In genomic region chr12:20628999-20629398, GRCh38 we compare ENCODE assay signal across 26 cellular contexts.
A peak's percentile ranks its signal among the peaks of the same experiment; 100 is the strongest.
DNase-seq lines count a peak whose midpoint lies in the region; ATAC-seq and TF ChIP-seq lines count a peak whose summit lies in the region.
"Had no signal": no experiment of that assay in that cellular context is flagged by ENCODE, and none has a peak within 500 bp of the region (broad histone marks: within the 10 kb centered on the region; RNA-seq: fewer than 3 reads in every experiment).

No MANE protein-coding gene starts in this region.

- H3K36me3 ChIP-seq in GM23338 (ENCODE audit: insufficient read depth) (no peaks in the 10 kb centered on the region), ascending aorta (peaks cover 0 to under 1% of the 10 kb centered on the region in 2 donors), iPS-20b (ENCODE audit: insufficient read depth, low read depth, low read length) (no peaks in the 10 kb centered on the region), sigmoid colon (peaks cover 0 to 3% (median 0%) of the 10 kb centered on the region in 4 donors)
- H3K36me3 ChIP-seq: SJCRH30, spleen, suprapubic skin had no signal

- no peak overlapping the region for H3K4me3 ChIP-seq in GM23338
- H3K4me3 ChIP-seq in ascending aorta: peak overlapping the region in 1 of 2 donors; percentile 35
- no peak overlapping the region for H3K4me3 ChIP-seq in iPS-20b (ENCODE audit: low read length)
- no peak overlapping the region for H3K4me3 ChIP-seq in sigmoid colon
- H3K4me3 ChIP-seq: SJCRH30, spleen, suprapubic skin had no signal

- no peak overlapping the region; the same call in 1 of the 2 replicates for H3K27ac Mint-ChIP-seq in GM23338
- H3K27ac Mint-ChIP-seq: activated naive CD4-positive, alpha-beta T cell treated with anti-CD3 and anti-CD28 coated beads, Interleukin-2, amount 50 U/mL, for 72 hours; activated T-helper 17 cell treated with anti-CD3 and anti-CD28 coated beads, Interleukin-2, amount 50 U/mL, for 72 hours; CD4-positive, CD25-positive, alpha-beta regulatory T cell; stimulated activated effector memory CD8-positive, alpha-beta T cell treated with anti-CD3 and anti-CD28 coated beads, Interleukin-12 subunit alpha, Interleukin-12 subunit beta, amount 100 ng/mL, for 72 hours; T-cell had no signal

- H3F3A ChIP-seq in GM23338 (replicated peaks; ENCODE audit: low read depth): no peaks in the 10 kb centered on the region

- no peaks in the 10 kb centered on the region for H3K9me3 Mint-ChIP-seq in GM23338
- H3K9me3 Mint-ChIP-seq: activated T-helper 17 cell treated with anti-CD3 and anti-CD28 coated beads, Interleukin-2, amount 50 U/mL, for 72 hours; central memory CD8-positive, alpha-beta T cell; stimulated activated effector memory CD8-positive, alpha-beta T cell treated with anti-CD3 and anti-CD28 coated beads, Interleukin-12 subunit alpha, Interleukin-12 subunit beta, amount 100 ng/mL, for 72 hours; T-cell had no signal

- no peak for ATAC-seq in GM23338
- ATAC-seq in HG02885 (IDR thresholded peaks at IDR 0.05; ENCODE audit: poor library complexity, unreplicated experiment): no peak
- ATAC-seq: activated naive CD4-positive, alpha-beta T cell treated with anti-CD3 and anti-CD28 coated beads, Interleukin-2, amount 50 U/mL, for 72 hours; activated T-helper 17 cell treated with anti-CD3 and anti-CD28 coated beads, Interleukin-2, amount 50 U/mL, for 72 hours; Panc1; stimulated activated effector memory CD8-positive, alpha-beta T cell treated with anti-CD3 and anti-CD28 coated beads, Interleukin-12 subunit alpha, Interleukin-12 subunit beta, amount 100 ng/mL, for 72 hours; T-cell had no signal

- H3K36me3 Mint-ChIP-seq in GM23338 (ENCODE audit: low read depth): no peaks in the 10 kb centered on the region
- H3K36me3 Mint-ChIP-seq: activated naive CD4-positive, alpha-beta T cell treated with anti-CD3 and anti-CD28 coated beads, Interleukin-2, amount 50 U/mL, for 72 hours; CD4-positive, CD25-positive, alpha-beta regulatory T cell; stimulated activated effector memory CD8-positive, alpha-beta T cell treated with anti-CD3 and anti-CD28 coated beads, Interleukin-12 subunit alpha, Interleukin-12 subunit beta, amount 100 ng/mL, for 72 hours; T-cell had no signal

- H3K27me3 ChIP-seq in GM23338 (ENCODE audit: insufficient read depth) (no peaks in the 10 kb centered on the region), ascending aorta (no peaks in the 10 kb centered on the region), iPS-20b (ENCODE audit: insufficient read depth, low read length) (no peaks in the 10 kb centered on the region), sigmoid colon (no peaks in the 10 kb centered on the region)
- H3K27me3 ChIP-seq: SJCRH30, spleen, suprapubic skin had no signal

- H3K9me2 ChIP-seq in GM23338 (ENCODE audit: insufficient read depth): no peaks in the 10 kb centered on the region

- peaks cover 30% of the 10 kb centered on the region for H3K4me1 Mint-ChIP-seq in GM23338
- H3K4me1 Mint-ChIP-seq: activated T-helper 17 cell treated with anti-CD3 and anti-CD28 coated beads, Interleukin-2, amount 50 U/mL, for 72 hours; CD4-positive, CD25-positive, alpha-beta regulatory T cell; central memory CD8-positive, alpha-beta T cell; stimulated activated effector memory CD8-positive, alpha-beta T cell treated with anti-CD3 and anti-CD28 coated beads, Interleukin-12 subunit alpha, Interleukin-12 subunit beta, amount 100 ng/mL, for 72 hours; T-cell had no signal

- H3K4me1 ChIP-seq in GM23338 (ENCODE audit: insufficient read depth) (peaks cover 31% of the 10 kb centered on the region), ascending aorta (peaks cover 0 to 34% of the 10 kb centered on the region in 2 donors), iPS-20b (ENCODE audit: insufficient read depth, low read length) (peaks cover 24% of the 10 kb centered on the region; the same call in 1 of the 2 replicates), sigmoid colon (peaks cover 0 to 46% (median 33%) of the 10 kb centered on the region in 4 donors)
- H3K4me1 ChIP-seq: spleen had no signal

- TF ChIP-seq CTCF in GM23338 (conservative IDR thresholded peaks at IDR 0.05; ENCODE audit: low read depth in 2 of 2): no peak
- no peak for TF ChIP-seq CTCF in ascending aorta (IDR thresholded peaks at IDR 0.05)
- TF ChIP-seq CTCF in sigmoid colon (IDR thresholded peaks at IDR 0.05): no peak

- DNase-seq in GM23338 (ENCODE audit: low spot score): no peak
- no peak for DNase-seq in ascending aorta (ENCODE audit: low spot score in 2 of 2)
- no peak for DNase-seq in sigmoid colon
- DNase-seq in activated gamma-delta T cell (lab: John Stamatoyannopoulos, UW): no peak
- no peak for DNase-seq in HT-29 (ENCODE audit: low spot score)
- DNase-seq: activated CD4-positive, alpha-beta T cell treated with anti-CD3 and anti-CD28 coated beads, Interleukin-2, amount 50 U/mL, for 4 hours; activated CD4-positive, CD25-positive, alpha-beta regulatory T cell; activated CD8-positive, alpha-beta memory T cell treated with anti-CD3 and anti-CD28 coated beads, Interleukin-2, amount 50 U/mL, for 4 hours; CD4-positive, CD25-positive, alpha-beta regulatory T cell; hippocampal formation; Karpas-422; NCI-H2171; NCI-H524; spleen; stimulated activated CD4-positive, alpha-beta T cell treated with anti-CD3 and anti-CD28 coated beads, Interleukin-2, amount 100 ng/mL, for 48 hours; T-cell had no signal

- TF ChIP-seq POLR2A in sigmoid colon (IDR thresholded peaks at IDR 0.05): no peak

- H3K79me2 ChIP-seq in GM23338 (replicated peaks; ENCODE audit: insufficient read depth): no peaks in the 10 kb centered on the region

- H3K9ac ChIP-seq in iPS-20b (ENCODE audit: low read depth, low read length): peak overlapping the region; percentile 29; the same call in 1 of the 2 replicates

- H3K4me2 ChIP-seq in GM23338: peak overlapping the region; percentile 50

- H3K4me3 Mint-ChIP-seq in GM23338: no peak overlapping the region
- H3K4me3 Mint-ChIP-seq: activated T-helper 17 cell treated with anti-CD3 and anti-CD28 coated beads, Interleukin-2, amount 50 U/mL, for 72 hours; CD4-positive, CD25-positive, alpha-beta regulatory T cell; central memory CD8-positive, alpha-beta T cell; stimulated activated effector memory CD8-positive, alpha-beta T cell treated with anti-CD3 and anti-CD28 coated beads, Interleukin-12 subunit alpha, Interleukin-12 subunit beta, amount 100 ng/mL, for 72 hours; T-cell had no signal

- 15 to 54% methylated on average over 4 of the region's 4 CpGs for WGBS in sigmoid colon, 2 donors

- intact Hi-C loops in ascending aorta (cut with DNase I): no loop called here
- intact Hi-C loops in sigmoid colon (cut with DNase I): no loop called here

- TF ChIP-seq EP300 in sigmoid colon (IDR thresholded peaks at IDR 0.05): no peak

- H3K9me3 ChIP-seq in ascending aorta (no peaks in the 10 kb centered on the region), iPS-20b (ENCODE audit: insufficient read depth, low read depth, low read length) (no peaks in the 10 kb centered on the region), sigmoid colon (no peaks in the 10 kb centered on the region)
- H3K9me3 ChIP-seq: SJCRH30, spleen, suprapubic skin had no signal

- H4K20me1 ChIP-seq in GM23338 (replicated peaks; ENCODE audit: insufficient read depth): no peaks in the 10 kb centered on the region

- peaks cover 3% of the 10 kb centered on the region for H3K27me3 Mint-ChIP-seq in GM23338 (ENCODE audit: insufficient read depth, low read depth, poor library complexity)
- H3K27me3 Mint-ChIP-seq: activated T-helper 17 cell treated with anti-CD3 and anti-CD28 coated beads, Interleukin-2, amount 50 U/mL, for 72 hours; CD4-positive, CD25-positive, alpha-beta regulatory T cell; central memory CD8-positive, alpha-beta T cell; T-cell had no signal

- no peak overlapping the region for H2AFZ ChIP-seq in GM23338

- H3K27ac ChIP-seq in GM23338 (ENCODE audit: low read depth): peak overlapping the region; percentile 21; the same call in 1 of the 2 replicates
- peak overlapping the region; percentile 78 to 79 for H3K27ac ChIP-seq in ascending aorta
- H3K27ac ChIP-seq in iPS-20b (ENCODE audit: low read length): no peak overlapping the region
- H3K27ac ChIP-seq in sigmoid colon: peak overlapping the region; percentile 50 to 71 (median 61)
- H3K27ac ChIP-seq: epithelial cell of prostate, SJCRH30, spleen, suprapubic skin had no signal

TF ChIP-seq in GM23338, 12 proteins besides CTCF, POLR2A, EP300 and RAD21 (continues in another document):
- TF ChIP-seq, protein P1, sequence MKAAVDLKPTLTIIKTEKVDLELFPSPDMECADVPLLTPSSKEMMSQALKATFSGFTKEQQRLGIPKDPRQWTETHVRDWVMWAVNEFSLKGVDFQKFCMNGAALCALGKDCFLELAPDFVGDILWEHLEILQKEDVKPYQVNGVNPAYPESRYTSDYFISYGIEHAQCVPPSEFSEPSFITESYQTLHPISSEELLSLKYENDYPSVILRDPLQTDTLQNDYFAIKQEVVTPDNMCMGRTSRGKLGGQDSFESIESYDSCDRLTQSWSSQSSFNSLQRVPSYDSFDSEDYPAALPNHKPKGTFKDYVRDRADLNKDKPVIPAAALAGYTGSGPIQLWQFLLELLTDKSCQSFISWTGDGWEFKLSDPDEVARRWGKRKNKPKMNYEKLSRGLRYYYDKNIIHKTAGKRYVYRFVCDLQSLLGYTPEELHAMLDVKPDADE (IDR thresholded peaks at IDR 0.05): no peak
- TF ChIP-seq STAT1 (IDR thresholded peaks at IDR 0.05; ENCODE audit: unreplicated experiment): no peak
- TF ChIP-seq CREB1 (CRISPR knock-in tag; IDR thresholded peaks at IDR 0.05; ENCODE audit: low read depth): no peak
